13 cellular contexts compared by ENCODE assay signal in the genomic region with DNA sequence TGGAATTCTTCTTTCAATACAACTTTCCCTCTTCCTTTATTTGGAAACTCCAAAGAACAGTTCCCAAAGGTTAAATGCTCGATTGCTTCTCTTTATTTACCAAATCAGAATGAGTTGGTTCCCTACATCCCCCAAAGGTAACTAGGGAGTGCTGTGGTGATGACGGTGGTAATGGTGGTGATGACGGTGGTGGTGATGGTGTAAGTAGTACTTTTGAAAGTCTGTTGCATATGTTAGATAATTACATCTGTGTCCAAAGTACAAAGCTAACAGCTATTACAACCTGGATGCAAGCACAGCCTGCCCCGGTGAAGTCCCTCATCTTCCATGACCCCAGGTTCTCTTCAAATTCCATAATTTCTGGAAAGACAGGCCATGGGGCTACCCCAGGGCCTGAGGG.
"Had no signal": no experiment of that assay in that cellular context is flagged by ENCODE, and none has a peak within 500 bp of the region (broad histone marks: within the 10 kb centered on the region; RNA-seq: fewer than 3 reads in every experiment).

No MANE protein-coding gene starts in this region.

- H3K4me1 ChIP-seq: esophagus squamous epithelium had no signal

- H3K27me3 ChIP-seq: esophagus squamous epithelium, sigmoid colon had no signal

- H3K9me3 ChIP-seq: esophagus squamous epithelium, sigmoid colon had no signal

- ATAC-seq: activated CD8-positive, alpha-beta T cell treated with anti-CD3 and anti-CD28 coated beads for 36 hours; activated T-cell treated with anti-CD3 and anti-CD28 coated beads, Interleukin-2, amount 50 U/mL, for 4 hours; T-helper 17 cell had no signal

- DNase-seq: activated B cell treated with CpG ODN at 0.5 μM for 24 hours; activated CD4-positive, alpha-beta T cell treated with anti-CD3 and anti-CD28 coated beads for 48 hours; activated CD8-positive, alpha-beta T cell treated with anti-CD3 and anti-CD28 coated beads for 36 hours; activated effector memory CD4-positive, alpha-beta T cell treated with anti-CD3 and anti-CD28 coated beads, Interleukin-2, amount 50 U/mL, for 16 hours; activated T-cell treated with anti-CD3 and anti-CD28 coated beads, Interleukin-2, amount 50 U/mL, for 4 hours; central memory CD4-positive, alpha-beta T cell; effector CD4-positive, alpha-beta T cell; esophagus squamous epithelium; sigmoid colon; stimulated activated CD4-positive, alpha-beta T cell treated with anti-CD3 and anti-CD28 coated beads, Interleukin-12 subunit alpha, Interleukin-12 subunit beta, amount 100 ng/mL, for 4 hours; stimulated activated CD4-positive, alpha-beta T cell treated with anti-CD3 and anti-CD28 coated beads, Interleukin-2, amount 100 ng/mL, for 24 hours; T-helper 17 cell had no signal

- H3K36me3 ChIP-seq: esophagus squamous epithelium, sigmoid colon had no signal

- H3K4me3 ChIP-seq: coronary artery, esophagus squamous epithelium, sigmoid colon had no signal
